ENCODE assay signal across 12 cellular contexts in the genomic region with DNA sequence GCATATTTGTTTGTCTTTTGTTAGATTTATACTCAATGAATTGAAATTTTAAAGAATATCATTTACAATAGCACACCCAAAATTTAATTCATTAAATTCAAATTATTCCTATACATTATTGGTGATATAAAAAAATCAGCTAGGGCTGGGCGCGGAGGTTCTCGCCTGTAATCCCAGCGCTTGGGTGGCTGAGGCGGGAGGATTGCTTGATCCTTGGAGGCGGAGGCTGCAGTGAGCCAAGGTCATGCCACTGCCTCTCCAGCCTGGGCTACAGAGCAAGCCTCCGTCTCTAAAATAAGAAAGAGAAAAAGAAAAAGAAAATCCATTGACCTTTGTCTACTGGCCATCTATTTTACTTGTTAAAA. TPM values are rescaled to one million over a fixed set of nuclear protein-coding genes. Genes with fewer than 3 reads are reported as not detected.
A peak's percentile ranks its signal among the peaks of the same experiment; 100 is the strongest.
DNase-seq lines count a peak whose midpoint lies in the region; ATAC-seq, FAIRE-seq and TF ChIP-seq lines count a peak whose summit lies in the region.
"Had no signal": no experiment of that assay in that cellular context is flagged by ENCODE, and none has a peak within 500 bp of the region (broad histone marks: within the 10 kb centered on the region; RNA-seq: fewer than 3 reads in every experiment).

No MANE protein-coding gene starts in this region.

- H3K9me3 ChIP-seq in K562 (replicated peaks; ENCODE audit: control insufficient read depth, insufficient read depth, low read depth, low read length) = no peaks in the 10 kb centered on the region

- no peaks in the 10 kb centered on the region for H3K36me3 ChIP-seq in K562 (ENCODE audit: control insufficient read depth, insufficient read depth, low read length)

- H3K27me3 Mint-ChIP-seq in activated CD4-positive, alpha-beta T cell treated with anti-CD3 and anti-CD28 coated beads, Interleukin-2, amount 10 ng/mL, durations not matched to agents 24 days and 14 days = peaks cover 18% of the 10 kb centered on the region

- no peaks in the 10 kb centered on the region for H4K20me1 ChIP-seq in K562 (replicated peaks; ENCODE audit: control insufficient read depth, insufficient read depth, low read length)

- no peak for TF ChIP-seq POLR2A in K562 (conservative IDR thresholded peaks at IDR 0.05)

- H3K4me2 ChIP-seq in K562 (ENCODE audit: insufficient read depth, low read length) = peak overlapping the region; percentile 88

- ATAC-seq in K562 (no peak), GM19455 (IDR thresholded peaks at IDR 0.05; ENCODE audit: unreplicated experiment) (no peak), GM21717 (IDR thresholded peaks at IDR 0.05; ENCODE audit: unreplicated experiment) (no peak)
- ATAC-seq in stimulated activated effector memory CD8-positive, alpha-beta T cell treated with anti-CD3 and anti-CD28 coated beads, Interleukin-12 subunit alpha, Interleukin-12 subunit beta, amount 100 ng/mL, for 72 hours = no peak

- H3K4me1 Mint-ChIP-seq in activated CD4-positive, alpha-beta T cell treated with anti-CD3 and anti-CD28 coated beads, Interleukin-2, amount 10 ng/mL, durations not matched to agents 24 days and 14 days = peaks cover 30% of the 10 kb centered on the region
- peaks cover 37% of the 10 kb centered on the region for H3K4me1 Mint-ChIP-seq in stimulated activated effector memory CD8-positive, alpha-beta T cell treated with anti-CD3 and anti-CD28 coated beads, Interleukin-12 subunit alpha, Interleukin-12 subunit beta, amount 100 ng/mL, for 72 hours

- WGBS in K562 (ENCODE audit: insufficient coverage, low coverage, missing lambda C conversion rate) = 7% methylated on average over 7 of the region's 7 CpGs

- in situ Hi-C loops in K562 (cut with MboI) = no loop called here

- POLR2A ChIA-PET in K562 (lab: Yijun Ruan, JAX) = interaction anchor here (0.8 to 1.6 kb wide), 3 partner anchors 10 to 206 kb away, joined by 3 to 5 read pairs (median 4); no protein-coding TSS in a partner anchor

- H3K79me2 ChIP-seq in K562 (ENCODE audit: control insufficient read depth, insufficient read depth, low read length) = no peaks in the 10 kb centered on the region

- H3K27ac ChIP-seq in K562 (ENCODE audit: extremely low read depth, low read depth, low read length) = no peak overlapping the region

- H3K27ac Mint-ChIP-seq in activated CD4-positive, alpha-beta T cell treated with anti-CD3 and anti-CD28 coated beads, Interleukin-2, amount 10 ng/mL, durations not matched to agents 24 days and 14 days = no peak overlapping the region
- H3K27ac Mint-ChIP-seq in stimulated activated effector memory CD8-positive, alpha-beta T cell treated with anti-CD3 and anti-CD28 coated beads, Interleukin-12 subunit alpha, Interleukin-12 subunit beta, amount 100 ng/mL, for 72 hours = peak overlapping the region; percentile 97

- H3K9me1 ChIP-seq in K562 (ENCODE audit: control insufficient read depth, insufficient read depth, low read length) = no peaks in the 10 kb centered on the region

- TF ChIP-seq CTCF in K562 (IDR thresholded peaks at IDR 0.05 in 2 of 3, conservative IDR thresholded peaks at IDR 0.05 in 1 of 3; ENCODE audit: insufficient read depth in 2 of 3, low read depth in 1 of 3, low read length in 3 of 3) = no peak

- H3K36me3 Mint-ChIP-seq in activated CD4-positive, alpha-beta T cell treated with anti-CD3 and anti-CD28 coated beads, Interleukin-2, amount 10 ng/mL, durations not matched to agents 24 days and 14 days (ENCODE audit: low read depth) = no peaks in the 10 kb centered on the region
- H3K36me3 Mint-ChIP-seq in stimulated activated effector memory CD8-positive, alpha-beta T cell treated with anti-CD3 and anti-CD28 coated beads, Interleukin-12 subunit alpha, Interleukin-12 subunit beta, amount 100 ng/mL, for 72 hours = peaks cover 20% of the 10 kb centered on the region

- no peak for DNase-seq in activated CD4-positive, alpha-beta T cell treated with anti-CD3 and anti-CD28 coated beads, Interleukin-2, amount 10 ng/mL, durations not matched to agents 24 days and 14 days
- no peak for DNase-seq in activated CD4-positive, alpha-beta T cell treated with anti-CD3 and anti-CD28 coated beads, Interleukin-2, amount 50 U/mL, for 1 hour
- DNase-seq in NCI-H69 (lab: John Stamatoyannopoulos, UW) = peak; percentile 39
- DNase-seq in K562 (ENCODE audit: extremely low read depth in 1 of 4, low spot score in 3 of 4) = no peak
- DNase-seq in stimulated activated effector memory CD8-positive, alpha-beta T cell treated with anti-CD3 and anti-CD28 coated beads, Interleukin-12 subunit alpha, Interleukin-12 subunit beta, amount 100 ng/mL, for 72 hours (ENCODE audit: low spot score in 2 of 2) = no peak
- no peak for DNase-seq in ureter (ENCODE audit: low spot score)

- no peaks in the 10 kb centered on the region for H3K9me3 Mint-ChIP-seq in activated CD4-positive, alpha-beta T cell treated with anti-CD3 and anti-CD28 coated beads, Interleukin-2, amount 10 ng/mL, durations not matched to agents 24 days and 14 days
- H3K9me3 Mint-ChIP-seq in stimulated activated effector memory CD8-positive, alpha-beta T cell treated with anti-CD3 and anti-CD28 coated beads, Interleukin-12 subunit alpha, Interleukin-12 subunit beta, amount 100 ng/mL, for 72 hours = no peaks in the 10 kb centered on the region

- H2AFZ ChIP-seq in K562 (ENCODE audit: low read depth, low read length) = peak overlapping the region; percentile 97

- no peak for TF ChIP-seq EP300 in K562 (IDR thresholded peaks at IDR 0.05; ENCODE audit: low read length)

- BruUV-seq in K562 (replicated peaks; lab: Mats Ljungman, UMichigan) = no TSS peak

- CTCF ChIA-PET in K562 (lab: Yijun Ruan, JAX; ENCODE audit: low intra/inter-chr PET ratio) = interaction anchor here (1.4 kb wide), 1 partner anchor 15 kb away, joined by 6 read pairs; no protein-coding TSS in a partner anchor

- no peak for TF ChIP-seq RAD21 in K562 (CRISPR knock-in tag; conservative IDR thresholded peaks at IDR 0.05 in 1 of 2, IDR thresholded peaks at IDR 0.05 in 1 of 2)

- peak overlapping the region; percentile 88 for H3K4me3 Mint-ChIP-seq in activated CD4-positive, alpha-beta T cell treated with anti-CD3 and anti-CD28 coated beads, Interleukin-2, amount 10 ng/mL, durations not matched to agents 24 days and 14 days
- H3K4me3 Mint-ChIP-seq in stimulated activated effector memory CD8-positive, alpha-beta T cell treated with anti-CD3 and anti-CD28 coated beads, Interleukin-12 subunit alpha, Interleukin-12 subunit beta, amount 100 ng/mL, for 72 hours = peak overlapping the region; percentile 99

- intact Hi-C loops in activated CD4-positive, alpha-beta T cell treated with anti-CD3 and anti-CD28 coated beads, Interleukin-2, amount 10 ng/mL, durations not matched to agents 24 days and 14 days (cut with micrococcal nuclease) = no loop called here
- intact Hi-C loops in K562 (cut with micrococcal nuclease) = no loop called here

- H3K27me3 ChIP-seq in K562 (ENCODE audit: control insufficient read depth in 2 of 2, insufficient read depth in 2 of 2, low read length in 2 of 2) = no peaks in the 10 kb centered on the region

- H3K4me1 ChIP-seq in K562 (replicated peaks in 1 of 2; ENCODE audit: control insufficient read depth in 2 of 2, insufficient read depth in 2 of 2, low read length in 2 of 2) = peaks cover 11 to 27% of the 10 kb centered on the region in 2 experiments

- peak overlapping the region; percentile 84 to 85; a peak in 2 of 4 replicates for H3K9ac ChIP-seq in K562 (ENCODE audit: insufficient read depth in 1 of 2, low read depth in 2 of 2, low read length in 2 of 2)

- no peak overlapping the region for H3K4me3 ChIP-seq in K562

- FAIRE-seq in K562 (lab: Jason Lieb, UNC) = no peak
- FAIRE-seq: GM12878 had no signal

TF ChIP-seq in K562, 482 proteins besides CTCF, POLR2A, EP300 and RAD21:
- no peak for TF ChIP-seq TSC22D4 (tag; IDR thresholded peaks at IDR 0.05)
- TF ChIP-seq ZNF766 (CRISPR knock-in tag; conservative IDR thresholded peaks at IDR 0.05) = 0 out of 2 replicates have a peak, but pooled peaks have one; percentile 3
- TF ChIP-seq PHF21A (IDR thresholded peaks at IDR 0.05; ENCODE audit: borderline replicate concordance, low read depth) = no peak

RNA-seq across cellular contexts. Expression of gene PRDM7, which starts 4.5 kb away (rescaled TPM):
- total RNA-seq in activated CD4-positive, alpha-beta T cell treated with anti-CD3 and anti-CD28 coated beads, Interleukin-2, amount 10 ng/mL, durations not matched to agents 24 days and 14 days = not detected in 2 replicates
- total RNA-seq in K562 (2011; cell fraction: chromatin; rRNA removed; ENCODE audit: low replicate concordance) = not detected in 2 replicates
- not detected in 2 replicates for total RNA-seq in K562 (2011; cell fraction: nucleolus; rRNA removed)
- total RNA-seq in K562 (2011; cell fraction: nucleoplasm; rRNA removed) = not detected in 2 replicates
- total RNA-seq in K562 (2014; rRNA removed) (not detected in 2 replicates), K562 (2014; rRNA removed; fragmentation: Illumina TruSeq; extraction: Trizol) (not detected in 2 replicates), K562 (2015; rRNA removed; fragmentation: Illumina TruSeq; extraction: Trizol) (not detected in 2 replicates), K562 (2021) (not detected in 2 replicates), ureter (not detected)
- polyA plus RNA-seq in K562 (2011; rRNA removed) (not detected in 2 replicates), K562 (2014; fragmentation: Illumina TruSeq; extraction: Trizol) (not detected in 2 replicates), K562 (2014; fragmentation: Nextera tagmentation; extraction: Ambion mirVana) (not detected), K562 (2014; rRNA removed) (not detected in 2 replicates)
- not detected in 2 replicates for polyA plus RNA-seq in K562 (2011; cell fraction: cytosol; rRNA removed)
- polyA plus RNA-seq in K562 (2011; cell fraction: nucleus; rRNA removed) = 0.08 TPM in 1 of 2 replicates, not detected in the other
- polyA plus RNA-seq in K562 (2012) = 0.06 and 0.07 TPM in 2 replicates
- polyA minus RNA-seq in K562 (2011; rRNA and poly(A)+ RNA removed) = not detected in 2 replicates
- not detected in 2 replicates for polyA minus RNA-seq in K562 (2011; cell fraction: cytosol; rRNA and poly(A)+ RNA removed)
- not detected in 2 replicates for polyA minus RNA-seq in K562 (2011; cell fraction: nucleus; rRNA and poly(A)+ RNA removed)
- total RNA-seq: GM12878; mucosa of gallbladder; T-helper 1 cell treated with Interleukin-12 subunit alpha and Interleukin-12 subunit beta and Interleukin-4 antibody, amounts not matched to agents 30 ng/mL and 1 ng/mL, for 36 hours had no signal
- polyA plus RNA-seq: BJ, GM12878 had no signal
